11 cellular contexts compared by ENCODE assay signal in the genomic region with DNA sequence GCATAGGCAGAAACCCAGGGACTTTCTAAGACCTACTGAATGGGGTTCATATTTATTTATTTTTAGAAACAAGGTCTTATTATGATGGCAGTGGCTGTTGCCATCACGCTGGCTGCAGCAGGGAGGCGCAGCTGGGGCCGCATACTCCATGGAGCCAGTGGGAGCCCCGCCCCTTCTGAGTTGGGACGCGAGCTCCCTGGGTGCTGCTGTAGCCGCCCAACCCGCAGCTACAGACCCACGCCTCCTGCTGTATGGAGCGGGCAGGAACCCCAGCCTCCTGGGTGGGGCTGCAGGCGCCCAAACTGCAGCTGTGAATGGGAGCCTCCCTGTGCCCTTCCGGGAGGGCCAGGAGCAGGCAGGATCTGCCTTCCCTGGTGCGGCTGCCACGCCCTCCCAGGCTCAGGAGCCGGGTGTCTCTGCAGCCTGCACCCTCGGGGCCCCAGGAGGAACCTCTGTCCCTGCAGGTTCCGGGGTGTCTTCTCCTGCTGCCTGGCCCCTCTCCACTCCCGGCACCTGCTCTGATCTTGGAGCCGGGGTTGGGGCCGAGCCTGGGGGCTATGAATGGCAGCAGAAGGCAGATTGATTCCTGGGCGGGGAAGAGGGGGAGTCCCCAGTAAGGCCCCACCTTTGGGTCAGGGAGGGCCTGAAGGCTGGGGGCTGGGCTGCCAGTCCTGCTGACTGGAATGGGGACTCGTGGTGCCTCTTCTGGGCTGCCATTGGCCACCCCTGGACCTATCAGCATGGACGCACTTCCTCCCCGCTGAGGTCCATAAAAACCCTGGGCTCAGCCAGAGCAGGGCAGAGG.
DNase-seq lines count a peak whose midpoint lies in the region; FAIRE-seq and TF ChIP-seq lines count a peak whose summit lies in the region.
"Had no signal": no experiment of that assay in that cellular context is flagged by ENCODE, and none has a peak within 500 bp of the region (broad histone marks: within the 10 kb centered on the region; RNA-seq: fewer than 3 reads in every experiment).

No MANE protein-coding gene starts in this region.

- peaks cover 29% of the 10 kb centered on the region for H3K27me3 Mint-ChIP-seq in astrocyte (ENCODE audit: low read depth, unreplicated experiment)

- no peaks in the 10 kb centered on the region for H3K4me1 Mint-ChIP-seq in astrocyte (ENCODE audit: low read depth, unreplicated experiment)
- H3K4me1 Mint-ChIP-seq: activated naive CD8-positive, alpha-beta T cell treated with anti-CD3 and anti-CD28 coated beads for 36 hours had no signal

- H3K9me3 ChIP-seq in astrocyte (ENCODE audit: insufficient read depth, low read depth, low read length) (no peaks in the 10 kb centered on the region), ovary (no peaks in the 10 kb centered on the region)

- DNase-seq in Ammon's horn (ENCODE audit: low spot score) (peak; percentile 22), HT1080 (ENCODE audit: low read depth) (peak; percentile 25), astrocyte (ENCODE audit: low read depth) (no peak), medulla oblongata (ENCODE audit: extremely low spot score) (peak; percentile 10), GM12892 (ENCODE audit: insufficient read length) (no peak), middle frontal gyrus (ENCODE audit: extremely low spot score, low spot score) (no peak), foreskin fibroblast (no peak), ovary (no peak)
- DNase-seq: activated naive CD8-positive, alpha-beta T cell treated with anti-CD3 and anti-CD28 coated beads for 36 hours; NCI-H2081; retina had no signal

- H3K27ac Mint-ChIP-seq in astrocyte (ENCODE audit: unreplicated experiment), result no peak overlapping the region
- H3K27ac Mint-ChIP-seq: activated naive CD8-positive, alpha-beta T cell treated with anti-CD3 and anti-CD28 coated beads for 36 hours had no signal

- H3K4me2 ChIP-seq in astrocyte (ENCODE audit: low read length), result no peak overlapping the region

- peaks cover 1% of the 10 kb centered on the region for H3K9me3 Mint-ChIP-seq in astrocyte (ENCODE audit: unreplicated experiment)
- H3K9me3 Mint-ChIP-seq: activated naive CD8-positive, alpha-beta T cell treated with anti-CD3 and anti-CD28 coated beads for 36 hours had no signal

- 81 to 86% (median 83%) methylated on average over 24 of the region's 24 CpGs for WGBS in ovary, 3 donors

- TF ChIP-seq CTCF in astrocyte (IDR thresholded peaks at IDR 0.05; ENCODE audit: insufficient read depth, low read depth, low read length) (no peak), foreskin fibroblast (IDR thresholded peaks at IDR 0.05; ENCODE audit: low read depth, low read length) (no peak), ovary (IDR thresholded peaks at IDR 0.05) (no peak)

- H3K36me3 ChIP-seq in astrocyte (ENCODE audit: insufficient read depth, low read length) (no peaks in the 10 kb centered on the region), ovary (no peaks in the 10 kb centered on the region)

- H3K79me2 ChIP-seq in astrocyte (ENCODE audit: insufficient read depth, low read length), result no peaks in the 10 kb centered on the region

- FAIRE-seq in astrocyte (lab: Jason Lieb, UNC), result no peak
- no peak for FAIRE-seq in GM12892 (lab: Jason Lieb, UNC)

- H3K4me1 ChIP-seq in astrocyte (ENCODE audit: insufficient read depth, low read length) (no peaks in the 10 kb centered on the region), ovary (ENCODE audit: insufficient read depth) (no peaks in the 10 kb centered on the region)

- H3K27me3 ChIP-seq in astrocyte (ENCODE audit: insufficient read depth, low read length) (peaks cover 4% of the 10 kb centered on the region), ovary (no peaks in the 10 kb centered on the region)

- no peaks in the 10 kb centered on the region for H4K20me1 ChIP-seq in astrocyte (ENCODE audit: insufficient read depth, low read length)

- no peaks in the 10 kb centered on the region for H3K36me3 Mint-ChIP-seq in astrocyte (ENCODE audit: low read depth, unreplicated experiment)
- H3K36me3 Mint-ChIP-seq: activated naive CD8-positive, alpha-beta T cell treated with anti-CD3 and anti-CD28 coated beads for 36 hours had no signal

- TF ChIP-seq EP300 in ovary (IDR thresholded peaks at IDR 0.05), result no peak

- H2AFZ ChIP-seq in astrocyte (ENCODE audit: low read depth, low read length), result no peak overlapping the region

- peak overlapping the region; percentile 3 for H3K4me3 Mint-ChIP-seq in astrocyte (ENCODE audit: unreplicated experiment)
- H3K4me3 Mint-ChIP-seq: activated naive CD8-positive, alpha-beta T cell treated with anti-CD3 and anti-CD28 coated beads for 36 hours had no signal

- H3K4me3 ChIP-seq in astrocyte (ENCODE audit: insufficient read depth, low read depth, low read length) (no peak overlapping the region), foreskin fibroblast (ENCODE audit: low read depth in 1 of 2, low read length in 2 of 2) (no peak overlapping the region), ovary (no peak overlapping the region)

- intact Hi-C loops in ovary (cut with DNase I), result no loop called here

- H3K27ac ChIP-seq in astrocyte (ENCODE audit: low read depth, low read length) (no peak overlapping the region), ovary (no peak overlapping the region)

- no peak overlapping the region for H3K9ac ChIP-seq in astrocyte (ENCODE audit: low read length)

- TF ChIP-seq POLR2A in GM12892 (IDR thresholded peaks at IDR 0.05; ENCODE audit: low read depth, low read length), result no peak
- TF ChIP-seq POLR2A in ovary (IDR thresholded peaks at IDR 0.05), result no peak

Comparison
In these comparisons a context has a peak if more than half of its experiments do, and no peak if none do; other contexts are left out.
1. DNase-seq: peak in Ammon's horn (single experiment), HT1080 (single experiment) and medulla oblongata (single experiment); none in astrocyte (single experiment), GM12892 (single experiment), middle frontal gyrus (single experiment), foreskin fibroblast (0 of 2) and ovary (0 of 5).